ENCODE assay signal across 1 cellular context in genomic region chr12:48712209-48712608, GRCh38.
TF ChIP-seq lines count a peak whose summit lies in the region.

No MANE protein-coding gene starts in this region.

TF ChIP-seq in WTC11, 78 proteins besides CTCF, POLR2A, EP300 and RAD21 (continued from another document):
- TF ChIP-seq, protein P1, sequence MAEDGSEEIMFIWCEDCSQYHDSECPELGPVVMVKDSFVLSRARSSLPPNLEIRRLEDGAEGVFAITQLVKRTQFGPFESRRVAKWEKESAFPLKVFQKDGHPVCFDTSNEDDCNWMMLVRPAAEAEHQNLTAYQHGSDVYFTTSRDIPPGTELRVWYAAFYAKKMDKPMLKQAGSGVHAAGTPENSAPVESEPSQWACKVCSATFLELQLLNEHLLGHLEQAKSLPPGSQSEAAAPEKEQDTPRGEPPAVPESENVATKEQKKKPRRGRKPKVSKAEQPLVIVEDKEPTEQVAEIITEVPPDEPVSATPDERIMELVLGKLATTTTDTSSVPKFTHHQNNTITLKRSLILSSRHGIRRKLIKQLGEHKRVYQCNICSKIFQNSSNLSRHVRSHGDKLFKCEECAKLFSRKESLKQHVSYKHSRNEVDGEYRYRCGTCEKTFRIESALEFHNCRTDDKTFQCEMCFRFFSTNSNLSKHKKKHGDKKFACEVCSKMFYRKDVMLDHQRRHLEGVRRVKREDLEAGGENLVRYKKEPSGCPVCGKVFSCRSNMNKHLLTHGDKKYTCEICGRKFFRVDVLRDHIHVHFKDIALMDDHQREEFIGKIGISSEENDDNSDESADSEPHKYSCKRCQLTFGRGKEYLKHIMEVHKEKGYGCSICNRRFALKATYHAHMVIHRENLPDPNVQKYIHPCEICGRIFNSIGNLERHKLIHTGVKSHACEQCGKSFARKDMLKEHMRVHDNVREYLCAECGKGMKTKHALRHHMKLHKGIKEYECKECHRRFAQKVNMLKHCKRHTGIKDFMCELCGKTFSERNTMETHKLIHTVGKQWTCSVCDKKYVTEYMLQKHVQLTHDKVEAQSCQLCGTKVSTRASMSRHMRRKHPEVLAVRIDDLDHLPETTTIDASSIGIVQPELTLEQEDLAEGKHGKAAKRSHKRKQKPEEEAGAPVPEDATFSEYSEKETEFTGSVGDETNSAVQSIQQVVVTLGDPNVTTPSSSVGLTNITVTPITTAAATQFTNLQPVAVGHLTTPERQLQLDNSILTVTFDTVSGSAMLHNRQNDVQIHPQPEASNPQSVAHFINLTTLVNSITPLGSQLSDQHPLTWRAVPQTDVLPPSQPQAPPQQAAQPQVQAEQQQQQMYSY (CRISPR knock-in tag; IDR thresholded peaks at IDR 0.05) = no peak
- TF ChIP-seq ZMAT4 (CRISPR knock-in tag; IDR thresholded peaks at IDR 0.05) (no peak), E2F1 (CRISPR knock-in tag; IDR thresholded peaks at IDR 0.05) (no peak), ZNF317 (CRISPR knock-in tag; IDR thresholded peaks at IDR 0.05; ENCODE audit: borderline replicate concordance, low read depth) (no peak), CREM (CRISPR knock-in tag; IDR thresholded peaks at IDR 0.05) (no peak), MAX (CRISPR knock-in tag; IDR thresholded peaks at IDR 0.05) (no peak), ZBTB21 (CRISPR knock-in tag; IDR thresholded peaks at IDR 0.05; ENCODE audit: borderline replicate concordance) (no peak), EMX1 (CRISPR knock-in tag; IDR thresholded peaks at IDR 0.05) (no peak)
